ENCODE assay signal across 7 cellular contexts in the genomic region with DNA sequence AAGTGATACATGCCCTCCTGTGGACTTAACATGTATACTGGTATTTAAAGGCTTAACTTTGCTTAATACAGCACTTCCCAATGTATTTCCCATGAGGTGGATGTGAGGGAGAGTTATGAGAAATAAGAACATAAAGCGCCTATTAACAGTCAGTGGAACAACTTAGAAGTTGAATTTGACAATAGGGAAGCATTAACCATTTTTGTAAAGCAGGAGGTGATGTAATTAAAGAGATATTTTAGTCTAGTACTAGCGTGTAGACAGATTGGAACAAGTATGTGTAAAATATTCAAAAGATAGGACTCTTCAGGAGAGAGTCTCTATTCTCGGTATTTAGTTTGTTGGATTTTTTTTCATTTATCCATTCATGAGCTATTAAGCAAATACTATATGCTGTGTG.
"Had no signal": no experiment of that assay in that cellular context is flagged by ENCODE, and none has a peak within 500 bp of the region (broad histone marks: within the 10 kb centered on the region; RNA-seq: fewer than 3 reads in every experiment).

No MANE protein-coding gene starts in this region.

- H3K27ac ChIP-seq: GM23248 had no signal

- H3K4me3 ChIP-seq: GM23248, K562 had no signal

- H2AFZ ChIP-seq: GM23248 had no signal

- H3K27ac Mint-ChIP-seq: H9 had no signal

- DNase-seq: GM23248, GOT3, H9, HCEC 1CT, IMR-90 had no signal

- ATAC-seq: K562 had no signal

- H3K9ac ChIP-seq: GM23248 had no signal

- FAIRE-seq: HTR-8/SVneo, K562 had no signal

- H3K4me3 Mint-ChIP-seq: H9 had no signal

- H3K9me3 Mint-ChIP-seq: H9 had no signal
